10 cellular contexts compared by ENCODE assay signal in genomic region chr6:138456393-138456775, GRCh38. TPM values are rescaled to one million over a fixed set of nuclear protein-coding genes. Genes with fewer than 3 reads are reported as not detected.
DNase-seq lines count a peak whose midpoint lies in the region; ATAC-seq and TF ChIP-seq lines count a peak whose summit lies in the region.
"Had no signal": no experiment of that assay in that cellular context is flagged by ENCODE, and none has a peak within 500 bp of the region (broad histone marks: within the 10 kb centered on the region; RNA-seq: fewer than 3 reads in every experiment).

No MANE protein-coding gene starts in this region.

- no peaks in the 10 kb centered on the region for H3K36me3 Mint-ChIP-seq in activated T-helper 17 cell treated with anti-CD3 and anti-CD28 coated beads, Interleukin-2, amount 50 U/mL, for 72 hours (ENCODE audit: low read depth)

- H3K27ac ChIP-seq in DOHH2 (ENCODE audit: low read depth, low read length) = no peak overlapping the region
- peak overlapping the region; percentile 71 to 72 for H3K27ac ChIP-seq in mucosa of rectum (ENCODE audit: low read depth in 2 of 2, low read length in 2 of 2)
- H3K27ac ChIP-seq in osteoblast (ENCODE audit: low read depth, low read length) = no peak overlapping the region

- peak overlapping the region; percentile 63 for H3K4me3 Mint-ChIP-seq in activated T-helper 17 cell treated with anti-CD3 and anti-CD28 coated beads, Interleukin-2, amount 50 U/mL, for 72 hours

- H3K9me3 ChIP-seq in DOHH2 (ENCODE audit: control insufficient read depth, insufficient read depth, low read length) = no peaks in the 10 kb centered on the region
- no peaks in the 10 kb centered on the region for H3K9me3 ChIP-seq in mucosa of rectum (ENCODE audit: control insufficient read depth in 2 of 2, low read length in 2 of 2)
- no peaks in the 10 kb centered on the region for H3K9me3 ChIP-seq in osteoblast (ENCODE audit: low read depth, low read length)

- H3K4me2 ChIP-seq in DOHH2 (ENCODE audit: low read length) (peak overlapping the region; percentile 52), osteoblast (ENCODE audit: insufficient read depth, low read length) (no peak overlapping the region)

- no peak overlapping the region for H2AFZ ChIP-seq in osteoblast (ENCODE audit: low read length)

- no peaks in the 10 kb centered on the region for H3K9me2 ChIP-seq in DOHH2 (replicated peaks; ENCODE audit: control insufficient read depth, low read length)

- H4K20me1 ChIP-seq in DOHH2 (ENCODE audit: control insufficient read depth, insufficient read depth, low read depth, low read length) = no peaks in the 10 kb centered on the region
- no peaks in the 10 kb centered on the region for H4K20me1 ChIP-seq in osteoblast (ENCODE audit: insufficient read depth, low read length)

- H3K79me2 ChIP-seq in DOHH2 (ENCODE audit: control insufficient read depth, low read length) (no peaks in the 10 kb centered on the region), osteoblast (ENCODE audit: insufficient read depth, low read length) (no peaks in the 10 kb centered on the region)

- no peaks in the 10 kb centered on the region for H3K27me3 ChIP-seq in DOHH2 (ENCODE audit: control insufficient read depth, low read length)
- no peaks in the 10 kb centered on the region for H3K27me3 ChIP-seq in mucosa of rectum (ENCODE audit: control insufficient read depth in 2 of 2, insufficient read depth in 2 of 2, low read length in 2 of 2)
- no peaks in the 10 kb centered on the region for H3K27me3 ChIP-seq in osteoblast (ENCODE audit: insufficient read depth, low read length)

- TF ChIP-seq CTCF in DOHH2 (IDR thresholded peaks at IDR 0.05; ENCODE audit: low read depth, low read length, poor library complexity, severe bottlenecking) = no peak
- no peak for TF ChIP-seq CTCF in osteoblast (IDR thresholded peaks at IDR 0.05; ENCODE audit: extremely low read depth, low read depth, low read length)

- H3K36me3 ChIP-seq in DOHH2 (ENCODE audit: control insufficient read depth, low read length) (no peaks in the 10 kb centered on the region), mucosa of rectum (ENCODE audit: control insufficient read depth in 2 of 2, insufficient read depth in 2 of 2, low read length in 2 of 2) (peaks cover 6 to 8% of the 10 kb centered on the region in 2 donors), osteoblast (ENCODE audit: insufficient read depth, low read length) (no peaks in the 10 kb centered on the region)

- H3K4me1 Mint-ChIP-seq in activated T-helper 17 cell treated with anti-CD3 and anti-CD28 coated beads, Interleukin-2, amount 50 U/mL, for 72 hours = peaks cover 12% of the 10 kb centered on the region

- H3K4me3 ChIP-seq in DOHH2 (ENCODE audit: low read length) = peak overlapping the region; percentile 37; the same call in 1 of the 2 replicates
- peak overlapping the region in 1 of 2 donors; percentile 53 for H3K4me3 ChIP-seq in mucosa of rectum (ENCODE audit: low read length in 2 of 2)
- no peak overlapping the region for H3K4me3 ChIP-seq in osteoblast (ENCODE audit: insufficient read depth, low read length)

- no peaks in the 10 kb centered on the region for H3K9me3 Mint-ChIP-seq in activated T-helper 17 cell treated with anti-CD3 and anti-CD28 coated beads, Interleukin-2, amount 50 U/mL, for 72 hours

- H3F3A ChIP-seq in DOHH2 (ENCODE audit: control insufficient read depth, insufficient read depth) = peaks cover 4% of the 10 kb centered on the region; the same call in 1 of the 2 replicates

- peak overlapping the region in 1 of 2 donors; percentile 39 for H3K9ac ChIP-seq in mucosa of rectum (ENCODE audit: low read depth in 1 of 2, low read length in 2 of 2)

- no peak for DNase-seq in osteoblast (ENCODE audit: insufficient read length, low spot score, missing footprints)
- no peak for DNase-seq in UCSD-AML1 (lab: John Stamatoyannopoulos, UW; ENCODE audit: unreplicated experiment)
- no peak for DNase-seq in hypothalamus (lab: John Stamatoyannopoulos, UW)
- DNase-seq: activated T-cell treated with anti-CD3 and anti-CD28 coated beads, Interleukin-2, amount 50 U/mL, for 1 hour; NCI-H2081 treated with DMSO at 0.1 percent for 48 hours had no signal

- H3K4me1 ChIP-seq in DOHH2 (ENCODE audit: control insufficient read depth, low read length) (peaks cover 25% of the 10 kb centered on the region), mucosa of rectum (ENCODE audit: control insufficient read depth in 2 of 2, insufficient read depth in 2 of 2, low read length in 2 of 2) (peaks cover 5 to 19% of the 10 kb centered on the region in 2 donors), osteoblast (ENCODE audit: insufficient read depth, low read length) (peaks cover 15% of the 10 kb centered on the region)

- peak overlapping the region; percentile 87 for H3K27ac Mint-ChIP-seq in activated T-helper 17 cell treated with anti-CD3 and anti-CD28 coated beads, Interleukin-2, amount 50 U/mL, for 72 hours

- H3K27me3 Mint-ChIP-seq in activated T-helper 17 cell treated with anti-CD3 and anti-CD28 coated beads, Interleukin-2, amount 50 U/mL, for 72 hours = no peaks in the 10 kb centered on the region

- ATAC-seq in HG02840 (IDR thresholded peaks at IDR 0.05; ENCODE audit: low FRiP score, unreplicated experiment) = peak; percentile 19
- no peak for ATAC-seq in activated T-helper 17 cell treated with anti-CD3 and anti-CD28 coated beads, Interleukin-2, amount 50 U/mL, for 72 hours (replicated peaks)
- ATAC-seq in HG03442 (IDR thresholded peaks at IDR 0.05; ENCODE audit: unreplicated experiment) = no peak

RNA-seq across cellular contexts. Expression of gene NHSL1, which starts 42.9 kb away (rescaled TPM):
- total RNA-seq in activated T-helper 17 cell treated with anti-CD3 and anti-CD28 coated beads, Interleukin-2, amount 50 U/mL, for 72 hours = 1 to 10 TPM in 1 of 2 donors, under 1 TPM in 1; 0.82 to 1.1 TPM
- total RNA-seq in osteoblast = 6.2 and 6.9 TPM in 2 replicates

RNA-seq across cellular contexts. Expression of gene HEBP2, which starts 52.4 kb away (rescaled TPM):
- total RNA-seq in activated T-helper 17 cell treated with anti-CD3 and anti-CD28 coated beads, Interleukin-2, amount 50 U/mL, for 72 hours = 10 to 100 TPM; 28.6 to 44.7 TPM
- total RNA-seq in osteoblast = 35.1 and 35.8 TPM in 2 replicates

Comparison
In these comparisons a context has a peak if more than half of its experiments do, and no peak if none do; other contexts are left out.
1. H3K27ac ChIP-seq: peak in mucosa of rectum (2 of 2); none in DOHH2 (single experiment) and osteoblast (single experiment).